Comparison of ENCODE assay signal across 10 cellular contexts in genomic region chr11:94885133-94885532, GRCh38.
DNase-seq lines count a peak whose midpoint lies in the region; ATAC-seq and TF ChIP-seq lines count a peak whose summit lies in the region.
"Had no signal": no experiment of that assay in that cellular context is flagged by ENCODE, and none has a peak within 500 bp of the region (broad histone marks: within the 10 kb centered on the region; RNA-seq: fewer than 3 reads in every experiment).

No MANE protein-coding gene starts in this region.

- ATAC-seq in GM19351 (IDR thresholded peaks at IDR 0.05; ENCODE audit: unreplicated experiment) (peak; percentile 69), HG03175 (IDR thresholded peaks at IDR 0.05; ENCODE audit: unreplicated experiment) (peak; percentile 83)
- ATAC-seq: activated CD4-positive, CD25-positive, alpha-beta regulatory T cell treated with anti-CD3 and anti-CD28 coated beads, Interleukin-2, amount 50 U/mL, for 24 hours had no signal

- TF ChIP-seq CTCF in AG10803 (conservative IDR thresholded peaks at IDR 0.05; ENCODE audit: low read length), result no peak

- no peak overlapping the region for H3K4me3 ChIP-seq in AG10803 (ENCODE audit: low read length)

- peak; percentile 50 for DNase-seq in AG10803 (ENCODE audit: low read depth)
- peak; percentile 51 for DNase-seq in SW480 (ENCODE audit: low spot score)
- no peak for DNase-seq in SHP77 treated with DMSO at 0.1 percent for 48 hours (lab: John Stamatoyannopoulos, UW)
- DNase-seq in epidermal melanocyte (ENCODE audit: insufficient read length, low spot score), result no peak
- no peak for DNase-seq in MV-4-11 (lab: John Stamatoyannopoulos, UW)
- DNase-seq in activated gamma-delta T cell treated with Interleukin-2 at 50 U/mL for 16 hours, result no peak
- DNase-seq: CD4-positive, alpha-beta T cell had no signal

Comparison
In these comparisons a context has a peak if more than half of its experiments do, and no peak if none do; other contexts are left out.
1. DNase-seq: peak in AG10803 (single experiment) and SW480 (single experiment); none in SHP77 treated with DMSO at 0.1 percent for 48 hours (single experiment), epidermal melanocyte (single experiment), MV-4-11 (single experiment) and activated gamma-delta T cell treated with Interleukin-2 at 50 U/mL for 16 hours (single experiment).